8 cellular contexts compared by ENCODE assay signal in genomic region chr6:19851273-19852089, GRCh38. TPM values are rescaled to one million over a fixed set of nuclear protein-coding genes. Genes with fewer than 3 reads are reported as not detected.
A peak's percentile ranks its signal among the peaks of the same experiment; 100 is the strongest.
DNase-seq lines count a peak whose midpoint lies in the region; ATAC-seq, FAIRE-seq and TF ChIP-seq lines count a peak whose summit lies in the region.

No MANE protein-coding gene starts in this region.

- H3K4me1 Mint-ChIP-seq in activated CD8-positive, alpha-beta T cell treated with anti-CD3 and anti-CD28 coated beads for 36 hours (ENCODE audit: low read depth), result no peaks in the 10 kb centered on the region
- no peaks in the 10 kb centered on the region for H3K4me1 Mint-ChIP-seq in activated CD8-positive, alpha-beta T cell treated with anti-CD3 and anti-CD28 coated beads, Interleukin-2, amount 10 ng/mL, durations not matched to agents 7 days and 5 days (ENCODE audit: low read depth)

- no peak for DNase-seq in activated CD8-positive, alpha-beta T cell treated with anti-CD3 and anti-CD28 coated beads for 36 hours
- DNase-seq in activated CD8-positive, alpha-beta T cell treated with anti-CD3 and anti-CD28 coated beads, Interleukin-2, amount 10 ng/mL, durations not matched to agents 7 days and 5 days, result no peak
- DNase-seq in NB4 (ENCODE audit: low read depth), result peak; percentile 43
- peak; percentile 86 for DNase-seq in SK-N-MC (ENCODE audit: low read depth, low spot score)
- peak; percentile 89 for DNase-seq in fibroblast of the aortic adventitia (ENCODE audit: low read depth)
- DNase-seq in occipital lobe (lab: John Stamatoyannopoulos, UW), result peak; percentile 14
- DNase-seq in GM12892 (ENCODE audit: insufficient read length), result no peak

- POLR2A ChIA-PET in activated CD8-positive, alpha-beta T cell treated with anti-CD3 and anti-CD28 coated beads for 36 hours (lab: Charles Lee), result no interaction called here
- POLR2A ChIA-PET in activated CD8-positive, alpha-beta T cell treated with anti-CD3 and anti-CD28 coated beads, Interleukin-2, amount 10 ng/mL, durations not matched to agents 7 days and 5 days (lab: Charles Lee), result no interaction called here

- intact Hi-C loops in activated CD8-positive, alpha-beta T cell treated with anti-CD3 and anti-CD28 coated beads for 36 hours (cut with micrococcal nuclease), result no loop called here

- H3K4me3 Mint-ChIP-seq in activated CD8-positive, alpha-beta T cell treated with anti-CD3 and anti-CD28 coated beads for 36 hours, result no peak overlapping the region
- H3K4me3 Mint-ChIP-seq in activated CD8-positive, alpha-beta T cell treated with anti-CD3 and anti-CD28 coated beads, Interleukin-2, amount 10 ng/mL, durations not matched to agents 7 days and 5 days, result no peak overlapping the region

- H3K27ac Mint-ChIP-seq in activated CD8-positive, alpha-beta T cell treated with anti-CD3 and anti-CD28 coated beads for 36 hours, result no peak overlapping the region
- H3K27ac Mint-ChIP-seq in activated CD8-positive, alpha-beta T cell treated with anti-CD3 and anti-CD28 coated beads, Interleukin-2, amount 10 ng/mL, durations not matched to agents 7 days and 5 days, result no peak overlapping the region

- H3K4me3 ChIP-seq in NB4 (ENCODE audit: low read depth, low read length), result no peak overlapping the region
- peak overlapping the region; percentile 24 for H3K4me3 ChIP-seq in SK-N-MC
- no peak overlapping the region for H3K4me3 ChIP-seq in fibroblast of the aortic adventitia (ENCODE audit: low read depth, low read length)

- H3K36me3 Mint-ChIP-seq in activated CD8-positive, alpha-beta T cell treated with anti-CD3 and anti-CD28 coated beads for 36 hours (ENCODE audit: low read depth), result no peaks in the 10 kb centered on the region
- no peaks in the 10 kb centered on the region for H3K36me3 Mint-ChIP-seq in activated CD8-positive, alpha-beta T cell treated with anti-CD3 and anti-CD28 coated beads, Interleukin-2, amount 10 ng/mL, durations not matched to agents 7 days and 5 days (ENCODE audit: low read depth)

- H3K9me3 Mint-ChIP-seq in activated CD8-positive, alpha-beta T cell treated with anti-CD3 and anti-CD28 coated beads for 36 hours, result no peaks in the 10 kb centered on the region
- H3K9me3 Mint-ChIP-seq in activated CD8-positive, alpha-beta T cell treated with anti-CD3 and anti-CD28 coated beads, Interleukin-2, amount 10 ng/mL, durations not matched to agents 7 days and 5 days (ENCODE audit: insufficient read depth), result no peaks in the 10 kb centered on the region

- no peak for ATAC-seq in activated CD8-positive, alpha-beta T cell treated with anti-CD3 and anti-CD28 coated beads for 36 hours
- ATAC-seq in activated CD8-positive, alpha-beta T cell treated with anti-CD3 and anti-CD28 coated beads, Interleukin-2, amount 10 ng/mL, durations not matched to agents 7 days and 5 days, result no peak
- ATAC-seq in HG02938 (IDR thresholded peaks at IDR 0.05; ENCODE audit: unreplicated experiment), result no peak

- no peaks in the 10 kb centered on the region for H3K27me3 Mint-ChIP-seq in activated CD8-positive, alpha-beta T cell treated with anti-CD3 and anti-CD28 coated beads for 36 hours
- H3K27me3 Mint-ChIP-seq in activated CD8-positive, alpha-beta T cell treated with anti-CD3 and anti-CD28 coated beads, Interleukin-2, amount 10 ng/mL, durations not matched to agents 7 days and 5 days (ENCODE audit: low read depth), result no peaks in the 10 kb centered on the region

- no peaks in the 10 kb centered on the region for H3K9me3 ChIP-seq in SK-N-MC (ENCODE audit: low read depth, low read length)

- H3K9ac ChIP-seq in SK-N-MC (ENCODE audit: insufficient read length), result peak overlapping the region; percentile 53

- no peak for FAIRE-seq in GM12892 (lab: Jason Lieb, UNC)

- CTCF ChIA-PET in activated CD8-positive, alpha-beta T cell treated with anti-CD3 and anti-CD28 coated beads for 36 hours (lab: Charles Lee), result no interaction called here
- CTCF ChIA-PET in activated CD8-positive, alpha-beta T cell treated with anti-CD3 and anti-CD28 coated beads, Interleukin-2, amount 10 ng/mL, durations not matched to agents 7 days and 5 days (lab: Charles Lee), result no interaction called here

- peak overlapping the region; percentile 60 for H3K27ac ChIP-seq in SK-N-MC

- peak; percentile 15 for TF ChIP-seq CTCF in activated CD8-positive, alpha-beta T cell treated with anti-CD3 and anti-CD28 coated beads for 36 hours (IDR thresholded peaks at IDR 0.05)
- TF ChIP-seq CTCF in NB4 (IDR thresholded peaks at IDR 0.05; ENCODE audit: low read depth, low read length) (peak; percentile 74), fibroblast of the aortic adventitia (IDR thresholded peaks at IDR 0.05; ENCODE audit: insufficient read depth, low read length) (peak; percentile 99)

- no peaks in the 10 kb centered on the region for H3K36me3 ChIP-seq in SK-N-MC (ENCODE audit: insufficient read depth, low read length)

- no peak for TF ChIP-seq POLR2A in NB4 (IDR thresholded peaks at IDR 0.05; ENCODE audit: extremely low read depth, insufficient read length)
- TF ChIP-seq POLR2A in GM12892 (IDR thresholded peaks at IDR 0.05; ENCODE audit: low read depth, low read length), result no peak

RNA-seq across cellular contexts. Expression of gene ID4, which starts 14.3 kb away (rescaled TPM):
- total RNA-seq in activated CD8-positive, alpha-beta T cell treated with anti-CD3 and anti-CD28 coated beads for 36 hours, result not detected
- total RNA-seq in activated CD8-positive, alpha-beta T cell treated with anti-CD3 and anti-CD28 coated beads, Interleukin-2, amount 10 ng/mL, durations not matched to agents 7 days and 5 days, result not detected
- total RNA-seq in fibroblast of the aortic adventitia (ENCODE audit: low replicate concordance), result 11.4 and 18.0 TPM in 2 replicates
- 132 TPM for total RNA-seq in occipital lobe
- not detected for polyA plus RNA-seq in GM12892 (2012; ENCODE audit: missing spikeins)

Comparison
In these comparisons a context has a peak if more than half of its experiments do, and no peak if none do; other contexts are left out.
1. DNase-seq: peak in NB4 (single experiment), SK-N-MC (single experiment), fibroblast of the aortic adventitia (single experiment) and occipital lobe (single experiment); none in activated CD8-positive, alpha-beta T cell treated with anti-CD3 and anti-CD28 coated beads for 36 hours (single experiment), activated CD8-positive, alpha-beta T cell treated with anti-CD3 and anti-CD28 coated beads, Interleukin-2, amount 10 ng/mL, durations not matched to agents 7 days and 5 days (single experiment) and GM12892 (single experiment).
2. CTCF ChIP-seq: peak in every context shown above with its lines; median percentile 99 in fibroblast of the aortic adventitia; 74 in NB4; 15 in activated CD8-positive, alpha-beta T cell treated with anti-CD3 and anti-CD28 coated beads for 36 hours.
3. RNA of gene ID4, which starts 14.3 kb away (total RNA-seq): 132 TPM in occipital lobe (single experiment) and 11.4 to 18.0 TPM in fibroblast of the aortic adventitia; not detected in activated CD8-positive, alpha-beta T cell treated with anti-CD3 and anti-CD28 coated beads for 36 hours and not detected in activated CD8-positive, alpha-beta T cell treated with anti-CD3 and anti-CD28 coated beads, Interleukin-2, amount 10 ng/mL, durations not matched to agents 7 days and 5 days; every median in the first group is over 10 times any median in the second.